In genomic region chr14:41037388-41037787, GRCh38 we compare ENCODE assay signal across 8 cellular contexts.
"Had no signal": no experiment of that assay in that cellular context is flagged by ENCODE, and none has a peak within 500 bp of the region (broad histone marks: within the 10 kb centered on the region; RNA-seq: fewer than 3 reads in every experiment).

No MANE protein-coding gene starts in this region.

- DNase-seq: GM23248, GOT3, H7, H9, HCEC 1CT, HFFc6 had no signal

- H3K27ac Mint-ChIP-seq: GM23338, H9, HFFc6 had no signal

- H3K9me3 Mint-ChIP-seq: GM23338 had no signal

- H3K4me1 Mint-ChIP-seq: H9 had no signal

- ATAC-seq: GM23338, HCT116 had no signal

- H3K4me3 Mint-ChIP-seq: GM23338, H9, HFFc6 had no signal
